In the genomic region with DNA sequence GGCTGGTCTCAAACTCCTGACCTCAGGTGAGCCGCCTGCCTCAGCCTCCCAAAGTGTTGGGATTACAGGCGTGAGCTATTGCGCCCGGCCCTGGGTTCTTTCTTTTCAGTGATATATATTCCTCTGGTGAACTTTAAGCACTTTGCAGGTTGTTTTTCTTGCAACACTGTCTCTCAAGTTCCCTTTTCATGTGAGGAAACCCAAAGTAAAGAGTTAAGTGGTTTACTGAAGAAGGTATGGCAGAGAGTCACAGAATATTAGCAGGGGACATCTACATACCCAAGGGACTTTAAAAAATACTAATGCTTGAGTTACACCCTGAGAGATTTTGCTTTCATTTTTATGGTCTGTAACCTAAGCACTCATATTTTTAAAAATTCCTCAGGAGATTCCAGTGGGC, we compare ENCODE assay signal across 19 cellular contexts. TPM values are rescaled to one million over a fixed set of nuclear protein-coding genes. Genes with fewer than 3 reads are reported as not detected.
DNase-seq lines count a peak whose midpoint lies in the region; ATAC-seq and TF ChIP-seq lines count a peak whose summit lies in the region.
"Had no signal": no experiment of that assay in that cellular context is flagged by ENCODE, and none has a peak within 500 bp of the region (broad histone marks: within the 10 kb centered on the region; RNA-seq: fewer than 3 reads in every experiment).

No MANE protein-coding gene starts in this region.

- H3K9me3 Mint-ChIP-seq in memory B cell, result peaks cover 1% of the 10 kb centered on the region
- H3K9me3 Mint-ChIP-seq in natural killer cell, result no peaks in the 10 kb centered on the region
- no peaks in the 10 kb centered on the region for H3K9me3 Mint-ChIP-seq in progenitor cell of endocrine pancreas (ENCODE audit: low read depth)

- peak; percentile 64 to 74 for DNase-seq in AML-193 (lab: John Stamatoyannopoulos, UW)
- DNase-seq in HL-60 (ENCODE audit: low read depth in 1 of 2, low spot score in 1 of 2), result peak in 1 of 2 experiments; percentile 57
- DNase-seq in NOMO-1 treated with dmso at 0.1 percent for 144 hours (lab: John Stamatoyannopoulos, UW; ENCODE audit: unreplicated experiment), result peak; percentile 51
- DNase-seq in memory B cell (ENCODE audit: low spot score in 2 of 2), result no peak
- DNase-seq in natural killer cell, result no peak
- DNase-seq in progenitor cell of endocrine pancreas (ENCODE audit: low spot score, unreplicated experiment), result no peak
- no peak for DNase-seq in DMS153 (lab: John Stamatoyannopoulos, UW)
- DNase-seq: DMS79 treated with DMSO at 0.1 percent for 48 hours, H7, NCI-H1048, NCI-H1436 treated with DMSO at 0.1 percent for 48 hours, NCI-H2029, NCI-H345, NCI-H524 treated with DMSO at 0.1 percent for 48 hours, Peyer's patch, T-helper 1 cell had no signal

- no peaks in the 10 kb centered on the region for H3K27me3 Mint-ChIP-seq in memory B cell
- peaks cover 4 to 8% of the 10 kb centered on the region in 2 donors for H3K27me3 Mint-ChIP-seq in natural killer cell (ENCODE audit: low read depth in 2 of 2)
- no peaks in the 10 kb centered on the region for H3K27me3 Mint-ChIP-seq in progenitor cell of endocrine pancreas

- no peaks in the 10 kb centered on the region for H3K27me3 ChIP-seq in HL-60 (ENCODE audit: insufficient read depth, poor library complexity, severe bottlenecking)
- H3K27me3 ChIP-seq: BLaER1, Peyer's patch had no signal

- no peak overlapping the region for H3K4me3 ChIP-seq in HL-60 (replicated peaks; ENCODE audit: insufficient read depth, low read length)
- H3K4me3 ChIP-seq: BLaER1, Peyer's patch had no signal

- intact Hi-C loops in natural killer cell (cut with micrococcal nuclease), result no loop called here

- TF ChIP-seq CTCF in HL-60 (IDR thresholded peaks at IDR 0.05; ENCODE audit: insufficient read depth, low read length) (no peak), natural killer cell (IDR thresholded peaks at IDR 0.05) (no peak), progenitor cell of endocrine pancreas (IDR thresholded peaks at IDR 0.05; ENCODE audit: unreplicated experiment) (no peak)

- peak overlapping the region; percentile 16 for H3K4me3 Mint-ChIP-seq in memory B cell
- no peak overlapping the region for H3K4me3 Mint-ChIP-seq in natural killer cell
- no peak overlapping the region for H3K4me3 Mint-ChIP-seq in progenitor cell of endocrine pancreas (ENCODE audit: low read depth)

- H3K36me3 Mint-ChIP-seq in memory B cell (no peaks in the 10 kb centered on the region), natural killer cell (no peaks in the 10 kb centered on the region), progenitor cell of endocrine pancreas (ENCODE audit: insufficient read depth) (no peaks in the 10 kb centered on the region)

- ATAC-seq in memory B cell (ENCODE audit: low read depth) (peak; percentile 79), natural killer cell (no peak), HG03108 (IDR thresholded peaks at IDR 0.05; ENCODE audit: unreplicated experiment) (no peak)

- H3K4me1 Mint-ChIP-seq in memory B cell (peaks cover 12% of the 10 kb centered on the region), natural killer cell (no peaks in the 10 kb centered on the region), progenitor cell of endocrine pancreas (ENCODE audit: low read depth) (peaks cover 3% of the 10 kb centered on the region)

- H3K27ac Mint-ChIP-seq in memory B cell, result no peak overlapping the region
- H3K27ac Mint-ChIP-seq in natural killer cell, result no peak overlapping the region
- H3K27ac Mint-ChIP-seq in progenitor cell of endocrine pancreas, result no peak overlapping the region

- peak overlapping the region; percentile 73 for H3K27ac ChIP-seq in HL-60 (replicated peaks)
- H3K27ac ChIP-seq: BLaER1, Peyer's patch had no signal

RNA-seq across cellular contexts. Expression of gene GAPT, which starts 6.7 kb away (rescaled TPM):
- total RNA-seq in natural killer cell, result 1 to 10 TPM; 1.7 to 6.1 (median 1.8) TPM
- total RNA-seq in progenitor cell of endocrine pancreas, result not detected in 2 replicates
- total RNA-seq: A172, H7 had no signal

RNA-seq across cellular contexts. Expression of gene PLK2, which starts 24.6 kb away (rescaled TPM):
- total RNA-seq in natural killer cell, result 10 to 100 TPM; 18.3 to 30.0 (median 22.0) TPM
- 53.4 and 66.9 TPM in 2 replicates for total RNA-seq in progenitor cell of endocrine pancreas

Comparison
In these comparisons a context has a peak if more than half of its experiments do, and no peak if none do; other contexts are left out.
1. DNase-seq: peak in AML-193 (2 of 2) and NOMO-1 treated with dmso at 0.1 percent for 144 hours (single experiment); none in memory B cell (0 of 2), natural killer cell (single experiment), progenitor cell of endocrine pancreas (single experiment) and DMS153 (single experiment).